In genomic region chr2:6944546-6944945, GRCh38 we compare ENCODE assay signal across 18 cellular contexts. TPM values are rescaled to one million over a fixed set of nuclear protein-coding genes. Genes with fewer than 3 reads are reported as not detected.
DNase-seq lines count a peak whose midpoint lies in the region; ATAC-seq and TF ChIP-seq lines count a peak whose summit lies in the region.
"Had no signal": no experiment of that assay in that cellular context is flagged by ENCODE, and none has a peak within 500 bp of the region (broad histone marks: within the 10 kb centered on the region; RNA-seq: fewer than 3 reads in every experiment).

No MANE protein-coding gene starts in this region.

- H3K27ac ChIP-seq in esophagus muscularis mucosa (replicated peaks in 1 of 4) (peak overlapping the region in 3 of 4 donors; percentile 9 to 55 (median 12)), neutrophil (peak overlapping the region; percentile 23), tibial nerve (peak overlapping the region; percentile 29 to 84 (median 75))

- WGBS in esophagus muscularis mucosa, result 77% methylated on average over 5 of the region's 5 CpGs
- WGBS in tibial nerve, 2 donors, result 39 to 50% methylated on average over 5 of the region's 5 CpGs

- TF ChIP-seq CTCF in esophagus muscularis mucosa (IDR thresholded peaks at IDR 0.05), result no peak
- no peak for TF ChIP-seq CTCF in neutrophil (IDR thresholded peaks at IDR 0.05)
- no peak for TF ChIP-seq CTCF in tibial nerve (IDR thresholded peaks at IDR 0.05)

- peaks cover 33% of the 10 kb centered on the region for H3K36me3 Mint-ChIP-seq in activated naive CD4-positive, alpha-beta T cell treated with anti-CD3 and anti-CD28 coated beads, Interleukin-2, amount 50 U/mL, for 24 hours
- H3K36me3 Mint-ChIP-seq in activated naive CD4-positive, alpha-beta T cell treated with anti-CD3 and anti-CD28 coated beads, Interleukin-2, amount 50 U/mL, for 72 hours, result peaks cover 35 to 58% of the 10 kb centered on the region in 2 donors

- no peak for TF ChIP-seq EP300 in esophagus muscularis mucosa (IDR thresholded peaks at IDR 0.05)
- peak in 1 of 2 donors; percentile 39 for TF ChIP-seq EP300 in tibial nerve (IDR thresholded peaks at IDR 0.05)

- peaks cover 70% of the 10 kb centered on the region for H3K4me1 Mint-ChIP-seq in activated naive CD4-positive, alpha-beta T cell treated with anti-CD3 and anti-CD28 coated beads, Interleukin-2, amount 50 U/mL, for 24 hours

- no peak for ATAC-seq in activated naive CD4-positive, alpha-beta T cell treated with anti-CD3 and anti-CD28 coated beads, Interleukin-2, amount 50 U/mL, for 72 hours
- ATAC-seq in GM21381 (IDR thresholded peaks at IDR 0.05; ENCODE audit: unreplicated experiment) (no peak), HG02840 (IDR thresholded peaks at IDR 0.05; ENCODE audit: low FRiP score, unreplicated experiment) (no peak)
- ATAC-seq: HepG2 had no signal

- H3K36me3 ChIP-seq in esophagus muscularis mucosa (peaks cover 0 to 30% (median 11%) of the 10 kb centered on the region in 4 donors), neutrophil (peaks cover 34% of the 10 kb centered on the region), tibial nerve (peaks cover 0 to 23% (median 0%) of the 10 kb centered on the region in 3 donors)

- no peaks in the 10 kb centered on the region for H3K9me3 Mint-ChIP-seq in activated naive CD4-positive, alpha-beta T cell treated with anti-CD3 and anti-CD28 coated beads, Interleukin-2, amount 50 U/mL, for 24 hours
- no peaks in the 10 kb centered on the region for H3K9me3 Mint-ChIP-seq in activated naive CD4-positive, alpha-beta T cell treated with anti-CD3 and anti-CD28 coated beads, Interleukin-2, amount 50 U/mL, for 72 hours

- H3K27me3 ChIP-seq in esophagus muscularis mucosa (no peaks in the 10 kb centered on the region), neutrophil (no peaks in the 10 kb centered on the region), tibial nerve (no peaks in the 10 kb centered on the region)

- TF ChIP-seq POLR2A in esophagus muscularis mucosa (IDR thresholded peaks at IDR 0.05; ENCODE audit: low read depth) (no peak), tibial nerve (IDR thresholded peaks at IDR 0.05) (no peak)

- H3K9me3 ChIP-seq in esophagus muscularis mucosa (no peaks in the 10 kb centered on the region), neutrophil (no peaks in the 10 kb centered on the region), tibial nerve (no peaks in the 10 kb centered on the region)

- H3K4me3 ChIP-seq in esophagus muscularis mucosa, result no peak overlapping the region
- H3K4me3 ChIP-seq in neutrophil (ENCODE audit: low read depth in 1 of 2, low read length in 1 of 2), result no peak overlapping the region
- H3K4me3 ChIP-seq in tibial nerve, result no peak overlapping the region

- no peak for DNase-seq in activated naive CD4-positive, alpha-beta T cell treated with anti-CD3 and anti-CD28 coated beads, Interleukin-2, amount 50 U/mL, for 72 hours (ENCODE audit: low spot score in 2 of 2)
- DNase-seq in esophagus muscularis mucosa (ENCODE audit: extremely low spot score) (peak; percentile 68), tibial nerve (ENCODE audit: low spot score in 2 of 2) (peak; percentile 52 to 61), NCI-H2081 (lab: John Stamatoyannopoulos, UW) (no peak)
- DNase-seq: C1 segment of cervical spinal cord, COR-L47, DMS153, EL, HFFc6, NCI-H1092, NCI-H146, NCI-H2081 treated with DMSO at 0.1 percent for 48 hours, NCI-H524 had no signal

- intact Hi-C loops in esophagus muscularis mucosa (cut with DNase I), result no loop called here

- H3K27me3 Mint-ChIP-seq in activated naive CD4-positive, alpha-beta T cell treated with anti-CD3 and anti-CD28 coated beads, Interleukin-2, amount 50 U/mL, for 24 hours, result no peaks in the 10 kb centered on the region

- peaks cover 0 to 14% (median 9%) of the 10 kb centered on the region in 4 donors for H3K4me1 ChIP-seq in esophagus muscularis mucosa
- peaks cover 0 to 4% of the 10 kb centered on the region in 2 experiments for H3K4me1 ChIP-seq in neutrophil (ENCODE audit: control insufficient read depth in 1 of 2, insufficient read depth in 1 of 2, low read depth in 1 of 2, low read length in 1 of 2)
- peaks cover 0 to 40% (median 14%) of the 10 kb centered on the region in 4 donors for H3K4me1 ChIP-seq in tibial nerve

- H3K4me3 Mint-ChIP-seq in activated naive CD4-positive, alpha-beta T cell treated with anti-CD3 and anti-CD28 coated beads, Interleukin-2, amount 50 U/mL, for 24 hours, result no peak overlapping the region
- H3K4me3 Mint-ChIP-seq: HFFc6 had no signal

- peak overlapping the region; percentile 46 for H3K27ac Mint-ChIP-seq in activated naive CD4-positive, alpha-beta T cell treated with anti-CD3 and anti-CD28 coated beads, Interleukin-2, amount 50 U/mL, for 24 hours
- no peak overlapping the region for H3K27ac Mint-ChIP-seq in activated naive CD4-positive, alpha-beta T cell treated with anti-CD3 and anti-CD28 coated beads, Interleukin-2, amount 50 U/mL, for 72 hours
- H3K27ac Mint-ChIP-seq: HFFc6 had no signal

RNA-seq across cellular contexts. Expression of gene RNF144A, which starts 27.3 kb away (rescaled TPM):
- 10 to 100 TPM; 49.3 to 57.5 TPM for total RNA-seq in activated naive CD4-positive, alpha-beta T cell treated with anti-CD3 and anti-CD28 coated beads, Interleukin-2, amount 50 U/mL, for 72 hours
- total RNA-seq in esophagus muscularis mucosa, result 10 to 100 TPM in 1 of 4 donors, 1 to 10 TPM in 3; 5.4 to 10.8 (median 8.8) TPM
- 10 to 100 TPM; 27.3 to 47.3 (median 37.4) TPM for total RNA-seq in tibial nerve
- total RNA-seq: HFFc6 had no signal

Comparison
In these comparisons a context has a peak if more than half of its experiments do, and no peak if none do; other contexts are left out.
1. DNase-seq: peak in esophagus muscularis mucosa (single experiment) and tibial nerve (2 of 2); none in activated naive CD4-positive, alpha-beta T cell treated with anti-CD3 and anti-CD28 coated beads, Interleukin-2, amount 50 U/mL, for 72 hours (0 of 2) and NCI-H2081 (0 of 2).
2. H3K27ac ChIP-seq: peak in every context shown above with its lines; median percentile 75 in tibial nerve; 23 in neutrophil; 12 in esophagus muscularis mucosa.